Comparison of ENCODE assay signal across 12 cellular contexts in the genomic region with DNA sequence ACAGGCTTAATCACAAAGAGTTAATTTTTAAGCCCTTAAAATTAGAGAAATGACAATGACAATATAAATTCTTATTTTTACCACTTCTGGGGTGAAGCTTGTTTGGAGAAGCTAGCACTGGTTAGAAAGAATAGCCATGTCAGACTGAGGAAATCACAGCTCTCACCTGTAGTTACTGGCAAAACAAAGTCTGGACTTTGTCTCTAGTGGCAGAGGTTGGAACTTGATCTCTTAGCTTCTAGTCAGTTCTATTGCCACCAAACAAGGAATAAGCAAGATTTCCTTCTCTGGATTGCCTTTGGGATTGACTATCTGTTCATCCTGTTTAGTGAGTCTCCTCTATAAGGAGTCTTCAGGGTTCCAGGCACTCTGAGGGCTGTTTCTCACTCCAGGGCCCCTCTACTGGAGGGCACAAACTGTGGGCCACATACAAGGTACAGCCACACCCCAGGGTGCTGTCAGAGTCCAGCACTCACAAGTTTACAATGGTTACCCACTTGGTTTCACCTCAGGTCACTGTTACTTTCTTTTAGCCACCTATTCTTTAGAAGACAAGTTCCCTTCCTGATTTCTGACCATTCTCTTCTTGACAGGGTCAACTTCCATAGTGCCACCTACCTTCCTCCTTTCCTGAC.
A peak's percentile ranks its signal among the peaks of the same experiment; 100 is the strongest.
DNase-seq lines count a peak whose midpoint lies in the region; ATAC-seq, FAIRE-seq and TF ChIP-seq lines count a peak whose summit lies in the region.
"Had no signal": no experiment of that assay in that cellular context is flagged by ENCODE, and none has a peak within 500 bp of the region (broad histone marks: within the 10 kb centered on the region; RNA-seq: fewer than 3 reads in every experiment).

No MANE protein-coding gene starts in this region.

- no TSS peak for BruUV-seq in HepG2 (replicated peaks; lab: Mats Ljungman, UMichigan)

- peak; percentile 37 for FAIRE-seq in HepG2 (lab: Jason Lieb, UNC)

- H3K36me3 ChIP-seq in breast epithelium (no peaks in the 10 kb centered on the region), HepG2 (replicated peaks in 1 of 2; ENCODE audit: control insufficient read depth in 1 of 2, insufficient read depth in 2 of 2, low read length in 2 of 2) (no peaks in the 10 kb centered on the region), urinary bladder (ENCODE audit: insufficient read depth) (no peaks in the 10 kb centered on the region), upper lobe of left lung (no peaks in the 10 kb centered on the region)
- H3K36me3 ChIP-seq: ascending aorta, spleen had no signal

- H3K27me3 ChIP-seq in breast epithelium (no peaks in the 10 kb centered on the region), HepG2 (ENCODE audit: control insufficient read depth in 1 of 2, insufficient read depth in 2 of 2, low read length in 2 of 2) (no peaks in the 10 kb centered on the region), upper lobe of left lung (no peaks in the 10 kb centered on the region)
- H3K27me3 ChIP-seq: ascending aorta, spleen had no signal

- no peaks in the 10 kb centered on the region for H3K79me2 ChIP-seq in HepG2 (ENCODE audit: insufficient read depth, low read length)

- POLR2A ChIA-PET in HepG2 (lab: Yijun Ruan, JAX), result no interaction called here

- peak; percentile 11 for DNase-seq in HuH-7 (ENCODE audit: low spot score)
- DNase-seq in breast epithelium (ENCODE audit: low spot score in 2 of 2), result no peak
- DNase-seq in HepG2 (ENCODE audit: low spot score), result peak; percentile 27
- DNase-seq in upper lobe of left lung, result no peak
- no peak for DNase-seq in GM20000 (ENCODE audit: low spot score)
- DNase-seq: H7, mesendoderm, NCI-H1092, spleen had no signal

- TF ChIP-seq EP300 in HepG2 (IDR thresholded peaks at IDR 0.05; ENCODE audit: low read depth in 2 of 2, low read length in 2 of 2) (peak in 1 of 2 experiments; percentile 19; a peak in 1 of 4 replicates), HepG2 (CRISPR knock-in tag; IDR thresholded peaks at IDR 0.05; ENCODE audit: borderline replicate concordance) (no peak), upper lobe of left lung (IDR thresholded peaks at IDR 0.05) (no peak)

- TF ChIP-seq CTCF in breast epithelium (IDR thresholded peaks at IDR 0.05) (peak in 2 of 3 donors; percentile 35 to 41), HepG2 (CRISPR knock-in tag; IDR thresholded peaks at IDR 0.05) (0 out of 2 replicates have a peak, but pooled peaks have one; percentile 9), upper lobe of left lung (IDR thresholded peaks at IDR 0.05) (peak in 2 of 6 experiments; percentile 18 to 25), GM20000 (IDR thresholded peaks at IDR 0.05; ENCODE audit: extremely low read depth, missing control alignments) (no peak)

- no peak for TF ChIP-seq RAD21 in HepG2 (CRISPR knock-in tag; IDR thresholded peaks at IDR 0.05)

- H3K9ac ChIP-seq in HepG2 (ENCODE audit: insufficient read depth, low read depth, low read length), result no peak overlapping the region

- no peaks in the 10 kb centered on the region for H4K20me1 ChIP-seq in HepG2 (ENCODE audit: insufficient read depth, low read length)

- intact Hi-C loops in breast epithelium (cut with DNase I; ENCODE audit: low total_unique reads), result no loop called here
- intact Hi-C loops in HepG2 (cut with micrococcal nuclease; ENCODE audit: unreplicated experiment), result no loop called here

- no peaks in the 10 kb centered on the region for H3K4me1 ChIP-seq in breast epithelium
- peaks cover 45% of the 10 kb centered on the region for H3K4me1 ChIP-seq in HepG2 (ENCODE audit: insufficient read depth, low read length)
- no peaks in the 10 kb centered on the region for H3K4me1 ChIP-seq in urinary bladder (ENCODE audit: insufficient read depth)
- H3K4me1 ChIP-seq in upper lobe of left lung, result no peaks in the 10 kb centered on the region
- H3K4me1 ChIP-seq: ascending aorta, spleen had no signal

- ATAC-seq in HepG2 (peak; percentile 79), upper lobe of left lung (ENCODE audit: low FRiP score in 2 of 2) (no peak), HG03439 (IDR thresholded peaks at IDR 0.05; ENCODE audit: unreplicated experiment) (no peak)

- H3K4me2 ChIP-seq in HepG2 (ENCODE audit: low read depth, low read length), result peak overlapping the region; percentile 28; the same call in 1 of the 2 replicates

- no peak overlapping the region for H3K4me3 ChIP-seq in breast epithelium
- H3K4me3 ChIP-seq in HepG2 (replicated peaks in 1 of 3; ENCODE audit: insufficient read depth in 1 of 3, low read depth in 2 of 3, low read length in 3 of 3), result no peak overlapping the region
- no peak overlapping the region for H3K4me3 ChIP-seq in urinary bladder (ENCODE audit: low read depth, low read length)
- H3K4me3 ChIP-seq in upper lobe of left lung, result no peak overlapping the region
- H3K4me3 ChIP-seq: ascending aorta, spleen had no signal

- in situ Hi-C loops in HepG2 (cut with HindIII; ENCODE audit: extremely low pct_ligation_motif_present, low pct_unique_long_range_greater_than_20kb), result no loop called here

- H3K9me3 ChIP-seq in breast epithelium (no peaks in the 10 kb centered on the region), HepG2 (ENCODE audit: low read length) (no peaks in the 10 kb centered on the region), upper lobe of left lung (no peaks in the 10 kb centered on the region)
- H3K9me3 ChIP-seq: ascending aorta, spleen had no signal

- CTCF ChIA-PET in HepG2 (lab: Yijun Ruan, JAX; ENCODE audit: low intra/inter-chr PET ratio, low total read pairs), result no interaction called here

- TF ChIP-seq POLR2A in breast epithelium (IDR thresholded peaks at IDR 0.05), result no peak
- TF ChIP-seq POLR2A in HepG2 (IDR thresholded peaks at IDR 0.05; ENCODE audit: insufficient read depth in 1 of 2, low read depth in 2 of 2, low read length in 2 of 2), result no peak
- TF ChIP-seq POLR2A in upper lobe of left lung (IDR thresholded peaks at IDR 0.05), result no peak

- peak overlapping the region in 1 of 2 donors; percentile 35 for H3K27ac ChIP-seq in breast epithelium
- no peak overlapping the region for H3K27ac ChIP-seq in HepG2 (ENCODE audit: extremely low read length, insufficient read depth, low read length)
- peak overlapping the region; percentile 57 for H3K27ac ChIP-seq in urinary bladder (ENCODE audit: low read depth)
- H3K27ac ChIP-seq in upper lobe of left lung, result peak overlapping the region in 1 of 4 donors; percentile 10
- H3K27ac ChIP-seq: ascending aorta, spleen had no signal

- H2AFZ ChIP-seq in HepG2 (ENCODE audit: low read length), result peak overlapping the region; percentile 18

TF ChIP-seq in HepG2, 621 proteins besides CTCF, POLR2A, EP300 and RAD21 (continues in another document):
- TF ChIP-seq, protein P1, sequence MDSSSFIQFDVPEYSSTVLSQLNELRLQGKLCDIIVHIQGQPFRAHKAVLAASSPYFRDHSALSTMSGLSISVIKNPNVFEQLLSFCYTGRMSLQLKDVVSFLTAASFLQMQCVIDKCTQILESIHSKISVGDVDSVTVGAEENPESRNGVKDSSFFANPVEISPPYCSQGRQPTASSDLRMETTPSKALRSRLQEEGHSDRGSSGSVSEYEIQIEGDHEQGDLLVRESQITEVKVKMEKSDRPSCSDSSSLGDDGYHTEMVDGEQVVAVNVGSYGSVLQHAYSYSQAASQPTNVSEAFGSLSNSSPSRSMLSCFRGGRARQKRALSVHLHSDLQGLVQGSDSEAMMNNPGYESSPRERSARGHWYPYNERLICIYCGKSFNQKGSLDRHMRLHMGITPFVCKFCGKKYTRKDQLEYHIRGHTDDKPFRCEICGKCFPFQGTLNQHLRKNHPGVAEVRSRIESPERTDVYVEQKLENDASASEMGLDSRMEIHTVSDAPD (CRISPR knock-in tag; IDR thresholded peaks at IDR 0.05), result no peak
- 0 out of 2 replicates have a peak, but pooled peaks have one; percentile 20 for TF ChIP-seq ELF3 (CRISPR knock-in tag; IDR thresholded peaks at IDR 0.05)
- TF ChIP-seq, protein P2, sequence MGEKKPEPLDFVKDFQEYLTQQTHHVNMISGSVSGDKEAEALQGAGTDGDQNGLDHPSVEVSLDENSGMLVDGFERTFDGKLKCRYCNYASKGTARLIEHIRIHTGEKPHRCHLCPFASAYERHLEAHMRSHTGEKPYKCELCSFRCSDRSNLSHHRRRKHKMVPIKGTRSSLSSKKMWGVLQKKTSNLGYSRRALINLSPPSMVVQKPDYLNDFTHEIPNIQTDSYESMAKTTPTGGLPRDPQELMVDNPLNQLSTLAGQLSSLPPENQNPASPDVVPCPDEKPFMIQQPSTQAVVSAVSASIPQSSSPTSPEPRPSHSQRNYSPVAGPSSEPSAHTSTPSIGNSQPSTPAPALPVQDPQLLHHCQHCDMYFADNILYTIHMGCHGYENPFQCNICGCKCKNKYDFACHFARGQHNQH (CRISPR knock-in tag; IDR thresholded peaks at IDR 0.05), result no peak
- no peak for TF ChIP-seq ZNF7 (CRISPR knock-in tag; IDR thresholded peaks at IDR 0.05)
- TF ChIP-seq, protein P3, sequence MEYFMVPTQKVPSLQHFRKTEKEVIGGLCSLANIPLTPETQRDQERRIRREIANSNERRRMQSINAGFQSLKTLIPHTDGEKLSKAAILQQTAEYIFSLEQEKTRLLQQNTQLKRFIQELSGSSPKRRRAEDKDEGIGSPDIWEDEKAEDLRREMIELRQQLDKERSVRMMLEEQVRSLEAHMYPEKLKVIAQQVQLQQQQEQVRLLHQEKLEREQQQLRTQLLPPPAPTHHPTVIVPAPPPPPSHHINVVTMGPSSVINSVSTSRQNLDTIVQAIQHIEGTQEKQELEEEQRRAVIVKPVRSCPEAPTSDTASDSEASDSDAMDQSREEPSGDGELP (IDR thresholded peaks at IDR 0.05; ENCODE audit: borderline replicate concordance, low read depth), result 0 out of 2 replicates have a peak, but pooled peaks have one; percentile 28
- no peak for TF ChIP-seq ZNF839 (CRISPR knock-in tag; IDR thresholded peaks at IDR 0.05; ENCODE audit: borderline replicate concordance)
- no peak for TF ChIP-seq SMARCC2 (IDR thresholded peaks at IDR 0.05)
- TF ChIP-seq KLF11 (CRISPR knock-in tag; IDR thresholded peaks at IDR 0.05), result no peak
- no peak for TF ChIP-seq ZNF776 (CRISPR knock-in tag; IDR thresholded peaks at IDR 0.05)
- no peak for TF ChIP-seq ZNF335 (CRISPR knock-in tag; IDR thresholded peaks at IDR 0.05)
- no peak for TF ChIP-seq MEIS1 (CRISPR knock-in tag; IDR thresholded peaks at IDR 0.05; ENCODE audit: borderline replicate concordance)
- no peak for TF ChIP-seq MAFK (conservative IDR thresholded peaks at IDR 0.05 in 1 of 2, IDR thresholded peaks at IDR 0.05 in 1 of 2; ENCODE audit: low read length in 2 of 2)
- TF ChIP-seq TRIM24 (CRISPR knock-in tag; IDR thresholded peaks at IDR 0.05), result no peak

Comparison
In these comparisons a context has a peak if more than half of its experiments do, and no peak if none do; other contexts are left out.
1. DNase-seq: peak in HuH-7 (single experiment) and HepG2 (single experiment); none in breast epithelium (0 of 2), upper lobe of left lung (0 of 2) and GM20000 (single experiment).